In the genomic region with DNA sequence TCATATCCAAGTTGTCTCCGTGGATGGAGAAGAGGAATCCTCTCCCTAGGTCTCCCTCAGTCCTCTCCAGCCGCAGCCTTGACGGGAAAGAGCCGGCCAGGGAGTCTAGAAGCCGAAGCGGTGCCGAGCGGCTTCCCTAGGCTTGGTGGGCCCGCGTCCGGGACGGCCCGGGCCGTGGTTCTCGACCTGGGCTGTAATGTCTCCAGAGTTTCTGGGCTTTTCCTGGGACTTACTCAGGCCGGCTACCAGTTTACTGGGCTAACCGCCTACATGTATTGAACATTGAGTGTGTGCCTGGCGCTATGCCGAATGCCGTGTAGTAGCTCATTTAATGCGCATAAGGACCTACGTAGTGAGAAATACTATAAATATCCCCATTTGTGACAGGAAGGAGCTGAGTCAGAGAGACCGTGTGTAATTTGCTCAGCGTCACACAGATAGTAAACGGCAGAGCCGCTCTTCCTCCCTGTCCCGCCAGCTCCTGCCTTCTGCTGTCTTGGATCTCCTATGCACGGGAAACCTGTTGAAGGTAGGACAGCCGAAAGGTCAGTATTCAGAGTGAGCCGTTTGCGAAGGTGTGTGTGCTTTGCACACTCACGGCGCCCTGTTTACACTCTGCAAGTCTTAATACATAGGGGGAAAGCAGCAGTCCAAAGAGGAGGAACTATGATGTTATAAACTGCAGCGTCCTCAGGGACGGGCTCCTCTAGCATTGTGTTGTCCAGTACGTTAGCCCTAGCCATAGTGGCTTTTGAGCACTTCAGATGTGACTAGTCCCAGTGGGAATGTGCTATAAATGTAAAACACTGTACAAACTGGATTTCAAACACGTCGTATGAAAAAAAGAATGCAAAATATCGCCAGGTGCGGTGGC, we compare ENCODE assay signal across 7 cellular contexts. TPM values are rescaled to one million over a fixed set of nuclear protein-coding genes. Genes with fewer than 3 reads are reported as not detected.
DNase-seq lines count a peak whose midpoint lies in the region; ATAC-seq and TF ChIP-seq lines count a peak whose summit lies in the region.

No MANE protein-coding gene starts in this region.

- H3K4me1 Mint-ChIP-seq in brain = peaks cover 26% of the 10 kb centered on the region

- H3K9me3 Mint-ChIP-seq in brain = no peaks in the 10 kb centered on the region

- ATAC-seq in HG02678 (IDR thresholded peaks at IDR 0.05; ENCODE audit: unreplicated experiment) = peak; percentile 33

- peak overlapping the region; percentile 72 to 95 (median 91) for H3K27ac Mint-ChIP-seq in brain

- H3K27me3 Mint-ChIP-seq in brain = peaks cover 5% of the 10 kb centered on the region

- peak; percentile 82 for DNase-seq in GM13977 (ENCODE audit: low spot score)
- DNase-seq in NCI-H1105 (lab: John Stamatoyannopoulos, UW) = peak; percentile 30
- peak in 4 of 5 experiments; percentile 43 to 84 (median 50) for DNase-seq in T-helper 2 cell
- DNase-seq in iPS-NIHi7 (ENCODE audit: extremely low spot score) = peak; percentile 47
- DNase-seq in smooth muscle cell of the brain vasculature (ENCODE audit: low read depth, low spot score) = peak; percentile 26

- TF ChIP-seq CTCF in GM13977 (IDR thresholded peaks at IDR 0.05; ENCODE audit: extremely low read depth, insufficient read depth, missing control alignments) (no peak), brain (conservative IDR thresholded peaks at IDR 0.05) (no peak)

- peaks cover 5% of the 10 kb centered on the region for H3K36me3 Mint-ChIP-seq in brain

- in situ Hi-C loops in GM13977 (cut with MboI; ENCODE audit: low pct_unique_long_range_greater_than_20kb, low sequenced_read_pairs, unreplicated experiment) = loop anchor here (10.0 kb wide), 1 partner anchor 45 kb away; the partner anchor contains the start of gene UNC119

- H3K4me3 Mint-ChIP-seq in brain = peak overlapping the region; percentile 90 to 93 (median 91)

RNA-seq across cellular contexts. Expression of gene SPAG5, which starts 0.7 kb away (rescaled TPM):
- polyA plus RNA-seq in brain (ENCODE audit: insufficient read depth, low read depth, low replicate concordance) = 60.3 TPM

RNA-seq across cellular contexts. Expression of gene RSKR, which starts 14.4 kb away (rescaled TPM):
- polyA plus RNA-seq in brain (ENCODE audit: insufficient read depth, low read depth, low replicate concordance) = 2.7 TPM

RNA-seq across cellular contexts. Expression of gene ALDOC, which starts 22.9 kb away (rescaled TPM):
- polyA plus RNA-seq in brain (ENCODE audit: insufficient read depth, low read depth, low replicate concordance) = 570 TPM

RNA-seq across cellular contexts. Expression of gene PIGS, which starts 28.2 kb away (rescaled TPM):
- 76.9 TPM for polyA plus RNA-seq in brain (ENCODE audit: insufficient read depth, low read depth, low replicate concordance)

RNA-seq across cellular contexts. Expression of gene BLTP2, which starts 45.4 kb away (rescaled TPM):
- polyA plus RNA-seq in brain (ENCODE audit: insufficient read depth, low read depth, low replicate concordance) = 68.7 TPM

Comparison
In these comparisons a context has a peak if more than half of its experiments do, and no peak if none do; other contexts are left out.
1. Peak in every context shown above with its lines: DNase-seq and ATAC-seq.
2. DNase-seq: peak in every context shown above with its lines; median percentile 82 in GM13977; 50 in T-helper 2 cell; 47 in iPS-NIHi7; 30 in NCI-H1105; 26 in smooth muscle cell of the brain vasculature.